Comparison of ENCODE assay signal across 34 cellular contexts in genomic region chr11:77377734-77378133, GRCh38.
DNase-seq lines count a peak whose midpoint lies in the region; ATAC-seq, FAIRE-seq and TF ChIP-seq lines count a peak whose summit lies in the region.
"Had no signal": no experiment of that assay in that cellular context is flagged by ENCODE, and none has a peak within 500 bp of the region (broad histone marks: within the 10 kb centered on the region; RNA-seq: fewer than 3 reads in every experiment).

No MANE protein-coding gene starts in this region.

- FAIRE-seq in astrocyte (lab: Jason Lieb, UNC), result no peak
- FAIRE-seq: bronchial epithelial cell, GM12892, HepG2 had no signal

- H3K27ac Mint-ChIP-seq in astrocyte (ENCODE audit: unreplicated experiment), result peak overlapping the region; percentile 30
- H3K27ac Mint-ChIP-seq: activated naive CD4-positive, alpha-beta T cell treated with anti-CD3 and anti-CD28 coated beads for 36 hours; activated T-helper 1 cell treated with anti-CD3 and anti-CD28 coated beads, Interleukin-12 subunit alpha, Interleukin-12 subunit beta, Interleukin-2, Interleukin-4 antibody, amounts not matched to agents 30 ng/mL and 10 ng/mL and 1 ng/mL, durations not matched to agents 14 hours and 24 hours and 36 hours; naive thymus-derived CD8-positive, alpha-beta T cell had no signal

- H3K9me3 ChIP-seq in astrocyte (ENCODE audit: insufficient read depth, low read depth, low read length) (no peaks in the 10 kb centered on the region), left ventricle myocardium inferior (replicated peaks) (no peaks in the 10 kb centered on the region), upper lobe of right lung (no peaks in the 10 kb centered on the region)
- H3K9me3 ChIP-seq: BLaER1, esophagus muscularis mucosa, suprapubic skin had no signal

- no peaks in the 10 kb centered on the region for H3K27me3 Mint-ChIP-seq in astrocyte (ENCODE audit: low read depth, unreplicated experiment)
- H3K27me3 Mint-ChIP-seq: naive thymus-derived CD8-positive, alpha-beta T cell had no signal

- no peak overlapping the region for H2AFZ ChIP-seq in astrocyte (ENCODE audit: low read depth, low read length)
- H2AFZ ChIP-seq: PC-9 had no signal

- H3K36me3 Mint-ChIP-seq in astrocyte (ENCODE audit: low read depth, unreplicated experiment), result peaks cover 8% of the 10 kb centered on the region

- no peak overlapping the region for H3K9ac ChIP-seq in astrocyte (ENCODE audit: low read length)
- H3K9ac ChIP-seq: BLaER1 had no signal

- H3K27me3 ChIP-seq in astrocyte (ENCODE audit: insufficient read depth, low read length) (no peaks in the 10 kb centered on the region), left ventricle myocardium inferior (ENCODE audit: low read depth) (no peaks in the 10 kb centered on the region), upper lobe of right lung (no peaks in the 10 kb centered on the region)
- H3K27me3 ChIP-seq: BLaER1, esophagus muscularis mucosa, suprapubic skin had no signal

- H3K4me2 ChIP-seq in astrocyte (ENCODE audit: low read length), result no peak overlapping the region
- H3K4me2 ChIP-seq: BLaER1, PC-9 had no signal

- no peaks in the 10 kb centered on the region for H4K20me1 ChIP-seq in astrocyte (ENCODE audit: insufficient read depth, low read length)
- H4K20me1 ChIP-seq: BLaER1 had no signal

- TF ChIP-seq CTCF in astrocyte (IDR thresholded peaks at IDR 0.05; ENCODE audit: insufficient read depth, low read depth, low read length) (no peak), left ventricle myocardium inferior (IDR thresholded peaks at IDR 0.05; ENCODE audit: borderline replicate concordance) (no peak), upper lobe of right lung (IDR thresholded peaks at IDR 0.05) (no peak)

- peaks cover 38% of the 10 kb centered on the region for H3K4me1 Mint-ChIP-seq in astrocyte (ENCODE audit: low read depth, unreplicated experiment)

- H3K4me1 ChIP-seq in astrocyte (ENCODE audit: insufficient read depth, low read length), result peaks cover 29% of the 10 kb centered on the region
- H3K4me1 ChIP-seq in left ventricle myocardium inferior, result peaks cover 13% of the 10 kb centered on the region
- peaks cover 4% of the 10 kb centered on the region for H3K4me1 ChIP-seq in upper lobe of right lung
- H3K4me1 ChIP-seq: BLaER1, suprapubic skin had no signal

- no peak overlapping the region for H3K4me3 Mint-ChIP-seq in astrocyte (ENCODE audit: unreplicated experiment)
- H3K4me3 Mint-ChIP-seq: activated naive CD4-positive, alpha-beta T cell treated with anti-CD3 and anti-CD28 coated beads for 36 hours; activated T-helper 1 cell treated with anti-CD3 and anti-CD28 coated beads, Interleukin-12 subunit alpha, Interleukin-12 subunit beta, Interleukin-2, Interleukin-4 antibody, amounts not matched to agents 30 ng/mL and 10 ng/mL and 1 ng/mL, durations not matched to agents 14 hours and 24 hours and 36 hours; naive thymus-derived CD8-positive, alpha-beta T cell had no signal

- H3K27ac ChIP-seq in astrocyte (ENCODE audit: low read depth, low read length), result no peak overlapping the region
- no peak overlapping the region for H3K27ac ChIP-seq in left ventricle myocardium inferior (replicated peaks)
- no peak overlapping the region for H3K27ac ChIP-seq in upper lobe of right lung
- H3K27ac ChIP-seq: BLaER1, esophagus muscularis mucosa, PC-9, suprapubic skin had no signal

- DNase-seq in EH (ENCODE audit: low read depth), result peak; percentile 31
- DNase-seq in HT1080 (ENCODE audit: low read depth), result peak; percentile 79
- no peak for DNase-seq in astrocyte (ENCODE audit: low read depth)
- peak; percentile 15 for DNase-seq in kidney tubule cell (ENCODE audit: low spot score)
- DNase-seq in left ventricle myocardium inferior, result no peak
- DNase-seq in upper lobe of right lung, result no peak
- DNase-seq: activated CD4-positive, alpha-beta T cell treated with anti-CD3 and anti-CD28 coated beads, Interleukin-2, amount 50 U/mL, for 4 hours; activated CD4-positive, CD25-positive, alpha-beta regulatory T cell; activated naive CD4-positive, alpha-beta T cell treated with anti-CD3 and anti-CD28 coated beads for 36 hours; amniotic stem cell; COR-L47; cortex of kidney; DND-41; foreskin melanocyte; left ventricle myocardium superior; naive thymus-derived CD8-positive, alpha-beta T cell; NCI-H1092 treated with DMSO at 0.1 percent for 48 hours; NCI-H187 treated with DMSO at 0.1 percent for 48 hours; occipital lobe; PC-9; Right ventricle myocardium superior; stimulated activated naive CD4-positive, alpha-beta T cell; SW 1271; T1000 had no signal

- no peak overlapping the region for H3K4me3 ChIP-seq in astrocyte (ENCODE audit: insufficient read depth, low read depth, low read length)
- no peak overlapping the region for H3K4me3 ChIP-seq in left ventricle myocardium inferior
- no peak overlapping the region for H3K4me3 ChIP-seq in upper lobe of right lung
- H3K4me3 ChIP-seq: BLaER1, esophagus muscularis mucosa, PC-9, suprapubic skin had no signal

- H3K36me3 ChIP-seq in astrocyte (ENCODE audit: insufficient read depth, low read length) (peaks cover 2% of the 10 kb centered on the region), left ventricle myocardium inferior (no peaks in the 10 kb centered on the region), upper lobe of right lung (peaks cover 34% of the 10 kb centered on the region)

- ATAC-seq in GM21619 (IDR thresholded peaks at IDR 0.05; ENCODE audit: unreplicated experiment), result no peak
- no peak for ATAC-seq in GM18498 (IDR thresholded peaks at IDR 0.05; ENCODE audit: unreplicated experiment)
- ATAC-seq in upper lobe of right lung, result no peak
- ATAC-seq: HCT116; HepG2; left ventricle myocardium superior; naive thymus-derived CD8-positive, alpha-beta T cell had no signal

- H3K9me3 Mint-ChIP-seq in astrocyte (ENCODE audit: unreplicated experiment), result no peaks in the 10 kb centered on the region
- H3K9me3 Mint-ChIP-seq: activated naive CD4-positive, alpha-beta T cell treated with anti-CD3 and anti-CD28 coated beads for 36 hours; activated T-helper 1 cell treated with anti-CD3 and anti-CD28 coated beads, Interleukin-12 subunit alpha, Interleukin-12 subunit beta, Interleukin-2, Interleukin-4 antibody, amounts not matched to agents 30 ng/mL and 10 ng/mL and 1 ng/mL, durations not matched to agents 14 hours and 24 hours and 36 hours; naive thymus-derived CD8-positive, alpha-beta T cell had no signal

- no peaks in the 10 kb centered on the region for H3K79me2 ChIP-seq in astrocyte (ENCODE audit: insufficient read depth, low read length)

- intact Hi-C loops in left ventricle myocardium inferior (cut with micrococcal nuclease) (no loop called here), upper lobe of right lung (cut with DNase I) (no loop called here)

Comparison
In these comparisons a context has a peak if more than half of its experiments do, and no peak if none do; other contexts are left out.
1. DNase-seq: peak in EH (single experiment), HT1080 (single experiment) and kidney tubule cell (single experiment); none in astrocyte (single experiment), left ventricle myocardium inferior (single experiment) and upper lobe of right lung (single experiment).